In genomic region chr10:62001898-62002297, GRCh38 we compare ENCODE assay signal across 21 cellular contexts.
DNase-seq lines count a peak whose midpoint lies in the region; ATAC-seq and TF ChIP-seq lines count a peak whose summit lies in the region.
"Had no signal": no experiment of that assay in that cellular context is flagged by ENCODE, and none has a peak within 500 bp of the region (broad histone marks: within the 10 kb centered on the region; RNA-seq: fewer than 3 reads in every experiment).

No MANE protein-coding gene starts in this region.

- no peaks in the 10 kb centered on the region for H3K27me3 ChIP-seq in foreskin keratinocyte
- H3K27me3 ChIP-seq: right lobe of liver, transverse colon had no signal

- peaks cover 60% of the 10 kb centered on the region for H3K4me1 Mint-ChIP-seq in activated CD4-positive, alpha-beta T cell treated with anti-CD3 and anti-CD28 coated beads, Interleukin-2, amount 10 ng/mL, durations not matched to agents 24 days and 14 days
- H3K4me1 Mint-ChIP-seq in stimulated activated memory B cell treated with anti-CD40 and anti-IgM and Interleukin-4, amounts not matched to agents 10 μg/mL and 1 μg/mL and 100 μg/mL, for 72 hours = peaks cover 85% of the 10 kb centered on the region

- peak overlapping the region; percentile 62 for H3K4me3 Mint-ChIP-seq in activated CD4-positive, alpha-beta T cell treated with anti-CD3 and anti-CD28 coated beads, Interleukin-2, amount 10 ng/mL, durations not matched to agents 24 days and 14 days
- H3K4me3 Mint-ChIP-seq in stimulated activated memory B cell treated with anti-CD40 and anti-IgM and Interleukin-4, amounts not matched to agents 10 μg/mL and 1 μg/mL and 100 μg/mL, for 72 hours = peak overlapping the region; percentile 58

- no peaks in the 10 kb centered on the region for H3K27me3 Mint-ChIP-seq in activated CD4-positive, alpha-beta T cell treated with anti-CD3 and anti-CD28 coated beads, Interleukin-2, amount 10 ng/mL, durations not matched to agents 24 days and 14 days
- H3K27me3 Mint-ChIP-seq in stimulated activated memory B cell treated with anti-CD40 and anti-IgM and Interleukin-4, amounts not matched to agents 10 μg/mL and 1 μg/mL and 100 μg/mL, for 72 hours = no peaks in the 10 kb centered on the region

- H3K9me3 ChIP-seq in mucosa of descending colon = no peaks in the 10 kb centered on the region
- H3K9me3 ChIP-seq: A549, right lobe of liver, SK-N-SH, transverse colon had no signal

- DNase-seq in activated CD4-positive, alpha-beta T cell treated with anti-CD3 and anti-CD28 coated beads, Interleukin-2, amount 10 ng/mL, durations not matched to agents 24 days and 14 days = no peak
- DNase-seq in activated CD4-positive, alpha-beta T cell treated with anti-CD3 and anti-CD28 coated beads, Interleukin-2, amount 50 U/mL, for 4 hours = no peak
- DNase-seq in activated naive CD4-positive, alpha-beta T cell treated with anti-CD3 and anti-CD28 coated beads, Interleukin-2, amount 50 U/mL, for 72 hours (ENCODE audit: low spot score in 2 of 2) = no peak
- DNase-seq in foreskin keratinocyte (no peak), mucosa of descending colon (no peak)
- DNase-seq: DMS53; effector memory CD4-positive, alpha-beta T cell; islet precursor cell; mesendoderm; MM.1S; NCI-H2081; PC-3; right lobe of liver; SK-N-SH; stimulated activated CD4-positive, alpha-beta T cell treated with anti-CD3 and anti-CD28 coated beads, Interleukin-2, amount 100 ng/mL, for 24 hours; transverse colon had no signal

- no peaks in the 10 kb centered on the region for H3K4me1 ChIP-seq in foreskin keratinocyte
- H3K4me1 ChIP-seq in mucosa of descending colon (ENCODE audit: low read depth) = no peaks in the 10 kb centered on the region
- H3K4me1 ChIP-seq: A549 had no signal

- H3K27ac ChIP-seq in foreskin keratinocyte = no peak overlapping the region
- H3K27ac ChIP-seq: A549, C4-2B, right lobe of liver, transverse colon had no signal

- H3K36me3 ChIP-seq in mucosa of descending colon (ENCODE audit: low read depth) = no peaks in the 10 kb centered on the region
- H3K36me3 ChIP-seq: right lobe of liver, transverse colon had no signal

- TF ChIP-seq CTCF in foreskin keratinocyte (conservative IDR thresholded peaks at IDR 0.05) (no peak), mucosa of descending colon (IDR thresholded peaks at IDR 0.05) (no peak)

- intact Hi-C loops in activated CD4-positive, alpha-beta T cell treated with anti-CD3 and anti-CD28 coated beads, Interleukin-2, amount 10 ng/mL, durations not matched to agents 24 days and 14 days (cut with micrococcal nuclease) = loop anchor here (1.0 kb wide), 2 partner anchors 8 to 17 kb away; no protein-coding TSS in a partner anchor
- intact Hi-C loops in mucosa of descending colon (cut with DNase I, micrococcal nuclease) = no loop called here

- H3K36me3 Mint-ChIP-seq in activated CD4-positive, alpha-beta T cell treated with anti-CD3 and anti-CD28 coated beads, Interleukin-2, amount 10 ng/mL, durations not matched to agents 24 days and 14 days (ENCODE audit: low read depth) = peaks cover 87% of the 10 kb centered on the region
- H3K36me3 Mint-ChIP-seq in activated naive CD4-positive, alpha-beta T cell treated with anti-CD3 and anti-CD28 coated beads, Interleukin-2, amount 50 U/mL, for 72 hours = peaks cover 68 to 99% of the 10 kb centered on the region in 2 donors
- H3K36me3 Mint-ChIP-seq in stimulated activated memory B cell treated with anti-CD40 and anti-IgM and Interleukin-4, amounts not matched to agents 10 μg/mL and 1 μg/mL and 100 μg/mL, for 72 hours = peaks cover 88% of the 10 kb centered on the region

- H3K27ac Mint-ChIP-seq in activated CD4-positive, alpha-beta T cell treated with anti-CD3 and anti-CD28 coated beads, Interleukin-2, amount 10 ng/mL, durations not matched to agents 24 days and 14 days = peak overlapping the region; percentile 85
- H3K27ac Mint-ChIP-seq in activated naive CD4-positive, alpha-beta T cell treated with anti-CD3 and anti-CD28 coated beads, Interleukin-2, amount 50 U/mL, for 72 hours = peak overlapping the region; percentile 67 to 93
- H3K27ac Mint-ChIP-seq in stimulated activated memory B cell treated with anti-CD40 and anti-IgM and Interleukin-4, amounts not matched to agents 10 μg/mL and 1 μg/mL and 100 μg/mL, for 72 hours = peak overlapping the region; percentile 98

- peaks cover 24% of the 10 kb centered on the region for H3K9me3 Mint-ChIP-seq in activated CD4-positive, alpha-beta T cell treated with anti-CD3 and anti-CD28 coated beads, Interleukin-2, amount 10 ng/mL, durations not matched to agents 24 days and 14 days
- H3K9me3 Mint-ChIP-seq in activated naive CD4-positive, alpha-beta T cell treated with anti-CD3 and anti-CD28 coated beads, Interleukin-2, amount 50 U/mL, for 72 hours = peaks cover 10 to 18% of the 10 kb centered on the region in 2 donors
- H3K9me3 Mint-ChIP-seq in stimulated activated memory B cell treated with anti-CD40 and anti-IgM and Interleukin-4, amounts not matched to agents 10 μg/mL and 1 μg/mL and 100 μg/mL, for 72 hours = peaks cover 5% of the 10 kb centered on the region

- peak; percentile 28 for ATAC-seq in GM21717 (IDR thresholded peaks at IDR 0.05; ENCODE audit: unreplicated experiment)
- ATAC-seq in activated naive CD4-positive, alpha-beta T cell treated with anti-CD3 and anti-CD28 coated beads, Interleukin-2, amount 50 U/mL, for 72 hours = peak; percentile 59 to 63
- no peak for ATAC-seq in stimulated activated memory B cell treated with anti-CD40 and anti-IgM and Interleukin-4, amounts not matched to agents 10 μg/mL and 1 μg/mL and 100 μg/mL, for 72 hours
- ATAC-seq in HG03469 (IDR thresholded peaks at IDR 0.05; ENCODE audit: unreplicated experiment) = no peak
- no peak for ATAC-seq in foreskin keratinocyte
- no peak for ATAC-seq in mucosa of descending colon
- ATAC-seq: A549, right lobe of liver had no signal

- H3K4me3 ChIP-seq in mucosa of descending colon = no peak overlapping the region
- H3K4me3 ChIP-seq: A549, right lobe of liver, transverse colon had no signal

Comparison
In these comparisons a context has a peak if more than half of its experiments do, and no peak if none do; other contexts are left out.
1. ATAC-seq: peak in GM21717 (single experiment) and activated naive CD4-positive, alpha-beta T cell treated with anti-CD3 and anti-CD28 coated beads, Interleukin-2, amount 50 U/mL, for 72 hours (2 of 2); none in stimulated activated memory B cell treated with anti-CD40 and anti-IgM and Interleukin-4, amounts not matched to agents 10 μg/mL and 1 μg/mL and 100 μg/mL, for 72 hours (single experiment), HG03469 (single experiment), foreskin keratinocyte (single experiment) and mucosa of descending colon (single experiment).
2. Peak in every context shown above with its lines, with median percentiles within 50 percentile points of each other: H3K27ac Mint-ChIP-seq.